8 cellular contexts compared by ENCODE assay signal in the genomic region with DNA sequence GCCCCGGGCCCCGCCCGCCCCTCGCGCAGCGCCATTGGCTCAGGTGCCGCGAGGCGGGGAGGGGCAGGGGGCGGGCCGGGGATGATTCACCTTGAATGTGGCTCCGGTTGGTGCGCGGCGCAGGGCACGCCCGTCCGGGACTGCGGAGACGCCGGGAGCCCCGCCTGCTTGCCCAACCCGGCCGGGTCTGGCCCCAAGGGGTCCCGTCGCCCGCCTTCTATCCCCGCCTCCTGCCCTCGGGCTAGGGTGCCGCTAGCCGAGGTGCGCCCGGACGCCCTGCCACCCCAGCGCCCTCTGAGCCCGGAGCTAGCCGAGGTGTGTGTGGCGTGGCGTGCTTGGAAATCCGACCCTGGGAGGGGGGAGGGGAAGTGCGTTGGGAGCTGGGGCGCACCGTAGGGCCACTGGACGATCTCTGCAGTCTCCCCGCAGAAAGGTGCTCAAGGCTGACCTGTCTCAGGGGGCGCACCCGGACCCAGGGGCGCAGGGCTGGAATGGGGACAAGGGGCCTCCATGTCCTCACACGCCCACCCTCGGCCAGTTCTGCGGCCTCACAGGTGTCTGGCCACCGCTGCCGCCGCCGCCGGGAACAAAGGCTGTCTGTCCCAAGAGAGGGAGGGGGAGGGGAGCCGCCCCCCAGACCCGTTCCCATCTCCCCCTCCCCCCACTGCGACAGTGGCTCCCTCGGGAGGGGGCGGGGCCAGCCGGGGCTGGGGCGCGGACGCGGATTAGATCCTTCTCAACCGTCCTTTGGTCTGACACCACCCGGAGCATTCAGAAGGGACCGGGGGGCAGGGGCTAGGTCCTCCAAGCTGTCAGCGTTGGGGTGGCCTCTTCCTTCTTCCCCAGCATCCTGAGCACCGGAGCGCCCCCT.
DNase-seq lines count a peak whose midpoint lies in the region; ATAC-seq and TF ChIP-seq lines count a peak whose summit lies in the region.

No MANE protein-coding gene starts in this region.

- peaks cover 0 to 6% (median 0%) of the 10 kb centered on the region in 4 donors for H3K9me3 ChIP-seq in Peyer's patch
- no peaks in the 10 kb centered on the region for H3K9me3 ChIP-seq in iPS DF 6.9 (ENCODE audit: control insufficient read depth, insufficient read depth, low read length)
- H3K9me3 ChIP-seq in spleen = no peaks in the 10 kb centered on the region

- H3K4me3 ChIP-seq in GM12875 (ENCODE audit: low read depth, low read length) (peak overlapping the region; percentile 58), Peyer's patch (peak overlapping the region; percentile 49 to 67 (median 60)), iPS DF 6.9 (ENCODE audit: low read length) (peak overlapping the region; percentile 89), spleen (peak overlapping the region; percentile 40 to 79 (median 62))

- no peak for ATAC-seq in HG03175 (IDR thresholded peaks at IDR 0.05; ENCODE audit: unreplicated experiment)

- no CpG with 5 or more reads among the region's 72 CpGs for WGBS in iPS DF 6.9 (ENCODE audit: insufficient coverage, insufficient read length)
- WGBS in spleen, 5 donors = 1 to 2% (median 1%) methylated on average over 26 to 72 of the region's 72 CpGs

- H3K27ac ChIP-seq in Peyer's patch = peak overlapping the region in 2 of 4 donors; percentile 62 to 72
- no peak overlapping the region for H3K27ac ChIP-seq in iPS DF 6.9 (ENCODE audit: low read length)
- H3K27ac ChIP-seq in spleen = peak overlapping the region in 1 of 8 donors; percentile 72

- TF ChIP-seq POLR2A in Peyer's patch (IDR thresholded peaks at IDR 0.05) (no peak), spleen (IDR thresholded peaks at IDR 0.05) (no peak)

- H3K27me3 ChIP-seq in Peyer's patch = peaks cover 0 to 65% of the 10 kb centered on the region in 2 donors
- peaks cover 54% of the 10 kb centered on the region for H3K27me3 ChIP-seq in iPS DF 6.9 (ENCODE audit: control insufficient read depth, insufficient read depth, low read length)
- H3K27me3 ChIP-seq in spleen (replicated peaks in 1 of 7) = peaks cover 33 to 100% (median 98%) of the 10 kb centered on the region in 7 donors

- H3K4me1 ChIP-seq in Peyer's patch (peaks cover 7 to 69% (median 51%) of the 10 kb centered on the region in 4 donors), iPS DF 6.9 (ENCODE audit: control insufficient read depth, insufficient read depth, low read length) (peaks cover 30% of the 10 kb centered on the region), spleen (peaks cover 55 to 87% (median 72%) of the 10 kb centered on the region in 6 donors)

- intact Hi-C loops in spleen (cut with DNase I; ENCODE audit: low total_unique reads) = no loop called here

- peak; percentile 100 for DNase-seq in HuH-7 (ENCODE audit: low spot score)
- DNase-seq in Peyer's patch = peak; percentile 39 to 93 (median 86)
- DNase-seq in activated T-helper 1 cell treated with anti-CD3 and anti-CD28 coated beads, Interleukin-2, amount 50 U/mL, for 16 hours (ENCODE audit: low read depth in 1 of 2, low spot score in 1 of 2) = peak; percentile 40 to 59
- DNase-seq in iPS DF 6.9 (ENCODE audit: low read depth, low spot score) = no peak
- DNase-seq in spleen = peak; percentile 83
- no peak for DNase-seq in middle frontal gyrus (ENCODE audit: extremely low spot score, low spot score)

- TF ChIP-seq CTCF in GM12875 (IDR thresholded peaks at IDR 0.05; ENCODE audit: borderline replicate concordance, insufficient read depth, low read depth, low read length) (no peak), Peyer's patch (IDR thresholded peaks at IDR 0.05) (no peak), spleen (IDR thresholded peaks at IDR 0.05 in 8 of 11, conservative IDR thresholded peaks at IDR 0.05 in 3 of 11) (no peak)

- H3K36me3 ChIP-seq in Peyer's patch = no peaks in the 10 kb centered on the region
- no peaks in the 10 kb centered on the region for H3K36me3 ChIP-seq in iPS DF 6.9 (ENCODE audit: control insufficient read depth, insufficient read depth, low read length)
- H3K36me3 ChIP-seq in spleen = no peaks in the 10 kb centered on the region

Comparison
In these comparisons a context has a peak if more than half of its experiments do, and no peak if none do; other contexts are left out.
1. DNase-seq: peak in HuH-7 (single experiment), Peyer's patch (3 of 3), activated T-helper 1 cell treated with anti-CD3 and anti-CD28 coated beads, Interleukin-2, amount 50 U/mL, for 16 hours (2 of 2) and spleen (single experiment); none in iPS DF 6.9 (single experiment) and middle frontal gyrus (single experiment).
2. Peak in every context shown above with its lines, with median percentiles within 50 percentile points of each other: H3K4me3 ChIP-seq.